Comparison of ENCODE assay signal across 31 cellular contexts in the genomic region with DNA sequence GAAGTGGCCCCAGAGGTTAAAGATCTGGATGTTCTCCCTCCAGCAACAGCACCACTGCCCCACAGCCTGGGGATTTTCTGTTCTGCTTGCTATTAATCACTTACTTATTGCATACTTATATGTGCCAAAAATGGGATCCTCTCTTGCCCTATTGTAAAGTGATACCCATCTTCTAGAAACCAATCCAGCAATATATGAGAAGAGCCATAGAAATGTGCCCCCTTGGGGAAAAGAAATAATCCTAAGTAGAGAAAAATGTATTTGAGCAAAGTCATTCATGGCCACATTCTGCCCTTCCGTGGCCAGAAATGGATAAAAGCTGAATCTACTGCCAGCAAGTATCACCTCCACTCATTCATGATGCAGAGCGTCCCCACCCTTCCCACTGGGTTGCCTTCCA. TPM values are rescaled to one million over a fixed set of nuclear protein-coding genes. Genes with fewer than 3 reads are reported as not detected.
"Had no signal": no experiment of that assay in that cellular context is flagged by ENCODE, and none has a peak within 500 bp of the region (broad histone marks: within the 10 kb centered on the region; RNA-seq: fewer than 3 reads in every experiment).

No MANE protein-coding gene starts in this region.

- H2AFZ ChIP-seq: hepatocyte had no signal

- H3K27ac ChIP-seq: hepatocyte, left ventricle myocardium inferior, ovary, right atrium auricular region, right lobe of liver, tibial nerve, vagina had no signal

- H3K9me3 ChIP-seq: left ventricle myocardium inferior, ovary, right atrium auricular region, right lobe of liver, tibial nerve, vagina had no signal

- FAIRE-seq: small intestine had no signal

- H3K4me3 ChIP-seq: hepatocyte, left ventricle myocardium inferior, lung, ovary, right atrium auricular region, right lobe of liver, tibial nerve, vagina had no signal

- H3K36me3 ChIP-seq: left ventricle myocardium inferior, ovary, right atrium auricular region, right lobe of liver, tibial nerve, vagina had no signal

- H3K4me1 ChIP-seq: right lobe of liver, tibial nerve, vagina had no signal

- H3K79me2 ChIP-seq: hepatocyte had no signal

- H3K27me3 ChIP-seq: hepatocyte, ovary, right atrium auricular region, right lobe of liver, vagina had no signal

- DNase-seq: islet precursor cell; left ventricle myocardium inferior; mesendoderm; naive B cell; natural killer cell; nephron progenitor cell; ovary; right lobe of liver; small intestine; stimulated activated CD4-positive, alpha-beta T cell treated with anti-CD3 and anti-CD28 coated beads, Interleukin-1b, Interleukin-23, amount 100 ng/mL, for 48 hours; stimulated activated CD4-positive, alpha-beta T cell treated with anti-CD3 and anti-CD28 coated beads, Interleukin-2, amount 100 ng/mL, for 48 hours; stimulated activated CD4-positive, alpha-beta T cell treated with anti-CD3 and anti-CD28 coated beads, Interleukin-4, amount 100 ng/mL, for 4 hours; stimulated activated CD8-positive, alpha-beta memory T cell treated with anti-CD3 and anti-CD28 coated beads, Interleukin-4, amount 100 ng/mL, for 48 hours; stimulated activated naive CD4-positive, alpha-beta T cell treated with Interleukin-2 at 50 U/mL for 16 hours; stimulated activated naive CD8-positive, alpha-beta T cell treated with anti-CD3 and anti-CD28 coated beads, Interleukin-15, amount 100 ng/mL, for 72 hours; substantia nigra had no signal

- ATAC-seq: natural killer cell; right lobe of liver; stimulated activated memory B cell treated with anti-CD40 and anti-IgM and Interleukin-4, amounts not matched to agents 10 μg/mL and 1 μg/mL and 100 μg/mL, for 72 hours; stimulated activated naive CD8-positive, alpha-beta T cell treated with anti-CD3 and anti-CD28 coated beads, Interleukin-15, amount 100 ng/mL, for 72 hours had no signal

- H3K4me2 ChIP-seq: hepatocyte had no signal

RNA-seq across cellular contexts. Expression of a gene that starts 20.9 kb away (rescaled TPM):
- total RNA-seq: hepatocyte, kidney epithelial cell, lung, mononuclear cell, natural killer cell, omental fat pad, ovary, pulmonary artery endothelial cell, renal cortical epithelial cell, right atrium auricular region, right lobe of liver, temporal lobe, tibial nerve, ureter, vagina had no signal
- polyA plus RNA-seq: hepatocyte, small intestine had no signal

RNA-seq across cellular contexts. Expression of a gene that starts 42.5 kb away (rescaled TPM):
- total RNA-seq: kidney epithelial cell, mesothelial cell of epicardium, mononuclear cell, natural killer cell, progenitor cell of endocrine pancreas, right atrium auricular region, right lobe of liver, temporal lobe, ureter, vagina had no signal
- polyA plus RNA-seq: hepatocyte, ovary, small intestine had no signal
